In genomic region chr17:41869426-41869825, GRCh38 we compare ENCODE assay signal across 1 cellular context.
TF ChIP-seq lines count a peak whose summit lies in the region.

No MANE protein-coding gene starts in this region.

TF ChIP-seq in GM23338, 12 proteins besides CTCF, POLR2A, EP300 and RAD21:
- TF ChIP-seq REST (IDR thresholded peaks at IDR 0.05; ENCODE audit: unreplicated experiment) (no peak), ZNF114 (CRISPR knock-in tag; IDR thresholded peaks at IDR 0.05) (no peak), EZH2 (IDR thresholded peaks at IDR 0.05; ENCODE audit: low read depth, unreplicated experiment) (no peak), NANOG (IDR thresholded peaks at IDR 0.05; ENCODE audit: borderline replicate concordance) (no peak), EZH2phosphoT487 (IDR thresholded peaks at IDR 0.05; ENCODE audit: unreplicated experiment) (no peak), ZNF331 (CRISPR knock-in tag; IDR thresholded peaks at IDR 0.05; ENCODE audit: low read depth) (no peak), CREB1 (CRISPR knock-in tag; IDR thresholded peaks at IDR 0.05; ENCODE audit: low read depth) (no peak), ZNF462 (CRISPR knock-in tag; IDR thresholded peaks at IDR 0.05) (no peak), POLR2AphosphoS5 (IDR thresholded peaks at IDR 0.05; ENCODE audit: low read depth) (no peak), STAT1 (IDR thresholded peaks at IDR 0.05; ENCODE audit: unreplicated experiment) (no peak), JUNB (IDR thresholded peaks at IDR 0.05; ENCODE audit: unreplicated experiment) (no peak)
- TF ChIP-seq, protein P1, sequence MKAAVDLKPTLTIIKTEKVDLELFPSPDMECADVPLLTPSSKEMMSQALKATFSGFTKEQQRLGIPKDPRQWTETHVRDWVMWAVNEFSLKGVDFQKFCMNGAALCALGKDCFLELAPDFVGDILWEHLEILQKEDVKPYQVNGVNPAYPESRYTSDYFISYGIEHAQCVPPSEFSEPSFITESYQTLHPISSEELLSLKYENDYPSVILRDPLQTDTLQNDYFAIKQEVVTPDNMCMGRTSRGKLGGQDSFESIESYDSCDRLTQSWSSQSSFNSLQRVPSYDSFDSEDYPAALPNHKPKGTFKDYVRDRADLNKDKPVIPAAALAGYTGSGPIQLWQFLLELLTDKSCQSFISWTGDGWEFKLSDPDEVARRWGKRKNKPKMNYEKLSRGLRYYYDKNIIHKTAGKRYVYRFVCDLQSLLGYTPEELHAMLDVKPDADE (IDR thresholded peaks at IDR 0.05), result no peak
